ENCODE assay signal across 13 cellular contexts in genomic region chr11:45259607-45260006, GRCh38. TPM values are rescaled to one million over a fixed set of nuclear protein-coding genes. Genes with fewer than 3 reads are reported as not detected.
DNase-seq lines count a peak whose midpoint lies in the region; ATAC-seq and TF ChIP-seq lines count a peak whose summit lies in the region.
"Had no signal": no experiment of that assay in that cellular context is flagged by ENCODE, and none has a peak within 500 bp of the region (broad histone marks: within the 10 kb centered on the region; RNA-seq: fewer than 3 reads in every experiment).

No MANE protein-coding gene starts in this region.

- 0 out of 2 replicates have a peak overlapping the region, but pooled peaks have one; percentile 17 for H3K4me2 ChIP-seq in PC-3 (ENCODE audit: low read length)

- H3K27ac ChIP-seq in PC-3 (ENCODE audit: low read length): peak overlapping the region; percentile 31; the same call in 1 of the 2 replicates
- peak overlapping the region; percentile 24 for H3K27ac ChIP-seq in epithelial cell of prostate
- H3K27ac ChIP-seq: C4-2B had no signal

- H3K27me3 Mint-ChIP-seq in nephron (ENCODE audit: low read depth): peaks cover 44% of the 10 kb centered on the region

- peaks cover 15% of the 10 kb centered on the region for H3K4me1 Mint-ChIP-seq in nephron
- H3K4me1 Mint-ChIP-seq: naive thymus-derived CD4-positive, alpha-beta T cell had no signal

- H3K9me2 ChIP-seq in PC-3 (replicated peaks; ENCODE audit: low read length): no peaks in the 10 kb centered on the region

- H3K27me3 ChIP-seq in PC-3 (ENCODE audit: low read length): no peaks in the 10 kb centered on the region

- intact Hi-C loops in PC-3 (cut with micrococcal nuclease): no loop called here
- intact Hi-C loops in Right ventricle myocardium inferior (cut with DNase I): no loop called here

- H3F3A ChIP-seq in PC-3 (ENCODE audit: low read length, unreplicated experiment): no peaks in the 10 kb centered on the region

- peaks cover 22% of the 10 kb centered on the region for H3K4me1 ChIP-seq in PC-3 (ENCODE audit: insufficient read depth, low read length)

- DNase-seq in EH (ENCODE audit: low read depth) (peak; percentile 39), PC-3 (peak; percentile 83), epithelial cell of prostate (ENCODE audit: low read depth, low spot score) (no peak), NCI-H2081 treated with DMSO at 0.1 percent for 48 hours (lab: John Stamatoyannopoulos, UW) (no peak), HuH-7.5 (ENCODE audit: low spot score) (no peak), Right ventricle myocardium inferior (ENCODE audit: missing footprints) (no peak)
- DNase-seq: activated naive CD4-positive, alpha-beta T cell treated with anti-CD3 and anti-CD28 coated beads for 36 hours; naive thymus-derived CD4-positive, alpha-beta T cell; NCI-H2171 had no signal

- no TSS peak for BruUV-seq in PC-3 (replicated peaks; lab: Mats Ljungman, UMichigan)

- ATAC-seq in PC-3: peak; percentile 96
- ATAC-seq in GM18867 (IDR thresholded peaks at IDR 0.05; ENCODE audit: unreplicated experiment): no peak
- no peak for ATAC-seq in Right ventricle myocardium inferior
- ATAC-seq: naive thymus-derived CD4-positive, alpha-beta T cell; sciatic nerve had no signal

- no peak overlapping the region for H3K4me3 Mint-ChIP-seq in nephron
- H3K4me3 Mint-ChIP-seq: activated naive CD4-positive, alpha-beta T cell treated with anti-CD3 and anti-CD28 coated beads for 36 hours; naive thymus-derived CD4-positive, alpha-beta T cell had no signal

- no peaks in the 10 kb centered on the region for H3K36me3 ChIP-seq in PC-3 (ENCODE audit: low read depth, low read length)

- no peaks in the 10 kb centered on the region for H3K9me3 Mint-ChIP-seq in nephron
- H3K9me3 Mint-ChIP-seq: activated naive CD4-positive, alpha-beta T cell treated with anti-CD3 and anti-CD28 coated beads for 36 hours; naive thymus-derived CD4-positive, alpha-beta T cell had no signal

- no peaks in the 10 kb centered on the region for H4K20me1 ChIP-seq in PC-3 (ENCODE audit: low read length)

- H3K4me3 ChIP-seq in PC-3 (ENCODE audit: low read length): no peak overlapping the region

- H3K36me3 Mint-ChIP-seq in nephron (ENCODE audit: low read depth): no peaks in the 10 kb centered on the region
- H3K36me3 Mint-ChIP-seq: naive thymus-derived CD4-positive, alpha-beta T cell had no signal

- H3K79me2 ChIP-seq in PC-3 (ENCODE audit: low read length): no peaks in the 10 kb centered on the region

- POLR2A ChIA-PET in PC-3 (lab: Charles Lee; ENCODE audit: unreplicated experiment): no interaction called here

- H3K27ac Mint-ChIP-seq in nephron: peak overlapping the region in 2 of 3 experiments; percentile 26 to 40
- H3K27ac Mint-ChIP-seq: activated naive CD4-positive, alpha-beta T cell treated with anti-CD3 and anti-CD28 coated beads for 36 hours had no signal

- CTCF ChIA-PET in PC-3 (lab: Charles Lee): interaction anchor here (0.6 kb wide), 1 partner anchor 1802 kb away, joined by 4 read pairs; no protein-coding TSS in a partner anchor

- H3K9me3 ChIP-seq in PC-3 (ENCODE audit: low read length): no peaks in the 10 kb centered on the region

- TF ChIP-seq CTCF in PC-3 (conservative IDR thresholded peaks at IDR 0.05; ENCODE audit: low read depth, low read length): no peak
- no peak for TF ChIP-seq CTCF in nephron (IDR thresholded peaks at IDR 0.05; ENCODE audit: unreplicated experiment in 3 of 3)

- no peak overlapping the region for H3K9ac ChIP-seq in PC-3 (ENCODE audit: low read length)

- no peak overlapping the region for H2AFZ ChIP-seq in PC-3 (ENCODE audit: low read length)

RNA-seq across cellular contexts. Expression of gene SYT13, which starts 26.5 kb away (rescaled TPM):
- total RNA-seq in PC-3 (2014; rRNA removed): not detected in 2 replicates
- 7.0 TPM for total RNA-seq in Right ventricle myocardium inferior
- total RNA-seq: activated naive CD4-positive, alpha-beta T cell treated with anti-CD3 and anti-CD28 coated beads for 36 hours; naive thymus-derived CD4-positive, alpha-beta T cell; sciatic nerve had no signal

Comparison
In these comparisons a context has a peak if more than half of its experiments do, and no peak if none do; other contexts are left out.
1. DNase-seq: peak in EH (single experiment) and PC-3 (single experiment); none in epithelial cell of prostate (single experiment), NCI-H2081 treated with DMSO at 0.1 percent for 48 hours (single experiment), HuH-7.5 (single experiment) and Right ventricle myocardium inferior (single experiment).